Comparison of ENCODE assay signal across 18 cellular contexts in genomic region chr3:36403661-36404060, GRCh38. TPM values are rescaled to one million over a fixed set of nuclear protein-coding genes. Genes with fewer than 3 reads are reported as not detected.
"Had no signal": no experiment of that assay in that cellular context is flagged by ENCODE, and none has a peak within 500 bp of the region (broad histone marks: within the 10 kb centered on the region; RNA-seq: fewer than 3 reads in every experiment).

No MANE protein-coding gene starts in this region.

- DNase-seq: activated CD4-positive, alpha-beta T cell treated with anti-CD3 and anti-CD28 coated beads for 4 hours; activated CD4-positive, alpha-beta T cell treated with anti-CD3 and anti-CD28 coated beads, Interleukin-2, amount 50 U/mL, for 48 hours; activated CD4-positive, CD25-positive, alpha-beta regulatory T cell; activated CD8-positive, alpha-beta memory T cell treated with anti-CD3 and anti-CD28 coated beads, Interleukin-2, amount 50 U/mL, for 48 hours; activated naive CD4-positive, alpha-beta T cell; activated T-cell treated with anti-CD3 and anti-CD28 coated beads, Interleukin-2, amount 50 U/mL, for 4 hours; adrenal gland; cortex of kidney; head of caudate nucleus; hypothalamus; left cardiac atrium; naive B cell; nucleus accumbens; stimulated activated CD4-positive, alpha-beta T cell treated with anti-CD3 and anti-CD28 coated beads, Interleukin-15, amount 100 ng/mL, for 24 hours; stomach; T1000 had no signal

RNA-seq across cellular contexts. Expression of gene STAC, which starts 23.4 kb away (rescaled TPM):
- total RNA-seq: activated CD8-positive, alpha-beta memory T cell treated with anti-CD3 and anti-CD28 coated beads for 36 hours; activated T-cell treated with anti-CD3 and anti-CD28 coated beads, Interleukin-2, amount 50 U/mL, for 4 hours; activated T-helper 2 cell treated with anti-CD3 and anti-CD28 coated beads, Interferon-gamma antibody, Interleukin-2, Interleukin-4, amounts not matched to agents 10 μg/mL and 5 μg/mL and 100 μg/mL, durations not matched to agents 14 hours and 24 hours and 36 hours had no signal
